In genomic region chr10:119252051-119252465, GRCh38 we compare ENCODE assay signal across 1 cellular context.
TF ChIP-seq lines count a peak whose summit lies in the region.

No MANE protein-coding gene starts in this region.

TF ChIP-seq in IMR-90, 13 proteins besides CTCF, POLR2A, EP300 and RAD21 (continued from another document):
- TF ChIP-seq, protein P1, sequence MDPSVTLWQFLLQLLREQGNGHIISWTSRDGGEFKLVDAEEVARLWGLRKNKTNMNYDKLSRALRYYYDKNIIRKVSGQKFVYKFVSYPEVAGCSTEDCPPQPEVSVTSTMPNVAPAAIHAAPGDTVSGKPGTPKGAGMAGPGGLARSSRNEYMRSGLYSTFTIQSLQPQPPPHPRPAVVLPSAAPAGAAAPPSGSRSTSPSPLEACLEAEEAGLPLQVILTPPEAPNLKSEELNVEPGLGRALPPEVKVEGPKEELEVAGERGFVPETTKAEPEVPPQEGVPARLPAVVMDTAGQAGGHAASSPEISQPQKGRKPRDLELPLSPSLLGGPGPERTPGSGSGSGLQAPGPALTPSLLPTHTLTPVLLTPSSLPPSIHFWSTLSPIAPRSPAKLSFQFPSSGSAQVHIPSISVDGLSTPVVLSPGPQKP (IDR thresholded peaks at IDR 0.05; ENCODE audit: borderline replicate concordance, low read depth, low read length), result no peak
